In genomic region chr1:41149570-41149969, GRCh38 we compare ENCODE assay signal across 33 cellular contexts.
"Had no signal": no experiment of that assay in that cellular context is flagged by ENCODE, and none has a peak within 500 bp of the region (broad histone marks: within the 10 kb centered on the region; RNA-seq: fewer than 3 reads in every experiment).

No MANE protein-coding gene starts in this region.

- H3K27me3 Mint-ChIP-seq: activated CD4-positive, alpha-beta memory T cell treated with anti-CD3 and anti-CD28 coated beads, Interleukin-2, amount 10 ng/mL, durations not matched to agents 7 days and 5 days; activated naive CD4-positive, alpha-beta T cell treated with anti-CD3 and anti-CD28 coated beads, Interleukin-2, amount 10 ng/mL, durations not matched to agents 7 days and 5 days; activated naive CD8-positive, alpha-beta T cell treated with anti-CD3 and anti-CD28 coated beads, Interleukin-2, amount 10 ng/mL, durations not matched to agents 7 days and 5 days; activated T-cell treated with anti-CD3 and anti-CD28 coated beads, Interleukin-2, amount 50 U/mL, for 24 hours; stimulated activated naive B cell treated with anti-CD40 and anti-IgM and Interleukin-4, amounts not matched to agents 10 μg/mL and 1 μg/mL and 100 μg/mL, for 72 hours; T-helper 17 cell had no signal

- FAIRE-seq: astrocyte, endometrium, kidney, pancreas had no signal

- H3K9me3 ChIP-seq: gastroesophageal sphincter, left lung, pancreas, prostate gland, stomach, thyroid gland, upper lobe of left lung, vagina had no signal

- H3K9me3 Mint-ChIP-seq: activated CD4-positive, alpha-beta memory T cell treated with anti-CD3 and anti-CD28 coated beads, Interleukin-2, amount 10 ng/mL, durations not matched to agents 7 days and 5 days; activated naive CD4-positive, alpha-beta T cell treated with anti-CD3 and anti-CD28 coated beads, Interleukin-2, amount 10 ng/mL, durations not matched to agents 7 days and 5 days; activated naive CD8-positive, alpha-beta T cell treated with anti-CD3 and anti-CD28 coated beads, Interleukin-2, amount 10 ng/mL, durations not matched to agents 7 days and 5 days; activated T-cell treated with anti-CD3 and anti-CD28 coated beads, Interleukin-2, amount 50 U/mL, for 24 hours; stimulated activated naive B cell treated with anti-CD40 and anti-IgM and Interleukin-4, amounts not matched to agents 10 μg/mL and 1 μg/mL and 100 μg/mL, for 72 hours had no signal

- H3K4me3 Mint-ChIP-seq: activated CD4-positive, alpha-beta memory T cell treated with anti-CD3 and anti-CD28 coated beads, Interleukin-2, amount 10 ng/mL, durations not matched to agents 7 days and 5 days; activated naive CD4-positive, alpha-beta T cell treated with anti-CD3 and anti-CD28 coated beads, Interleukin-2, amount 10 ng/mL, durations not matched to agents 7 days and 5 days; activated naive CD8-positive, alpha-beta T cell treated with anti-CD3 and anti-CD28 coated beads, Interleukin-2, amount 10 ng/mL, durations not matched to agents 7 days and 5 days; activated T-cell treated with anti-CD3 and anti-CD28 coated beads, Interleukin-2, amount 50 U/mL, for 24 hours; stimulated activated naive B cell treated with anti-CD40 and anti-IgM and Interleukin-4, amounts not matched to agents 10 μg/mL and 1 μg/mL and 100 μg/mL, for 72 hours; T-helper 17 cell had no signal

- H3K27ac Mint-ChIP-seq: activated CD4-positive, alpha-beta memory T cell treated with anti-CD3 and anti-CD28 coated beads, Interleukin-2, amount 10 ng/mL, durations not matched to agents 7 days and 5 days; activated naive CD4-positive, alpha-beta T cell treated with anti-CD3 and anti-CD28 coated beads, Interleukin-2, amount 10 ng/mL, durations not matched to agents 7 days and 5 days; activated naive CD8-positive, alpha-beta T cell treated with anti-CD3 and anti-CD28 coated beads, Interleukin-2, amount 10 ng/mL, durations not matched to agents 7 days and 5 days; activated T-cell treated with anti-CD3 and anti-CD28 coated beads, Interleukin-2, amount 50 U/mL, for 24 hours; stimulated activated naive B cell treated with anti-CD40 and anti-IgM and Interleukin-4, amounts not matched to agents 10 μg/mL and 1 μg/mL and 100 μg/mL, for 72 hours; T-helper 17 cell had no signal

- DNase-seq: activated CD4-positive, alpha-beta memory T cell treated with anti-CD3 and anti-CD28 coated beads, Interleukin-2, amount 10 ng/mL, durations not matched to agents 7 days and 5 days; activated CD4-positive, alpha-beta T cell treated with anti-CD3 and anti-CD28 coated beads for 48 hours; activated CD8-positive, alpha-beta memory T cell treated with anti-CD3 and anti-CD28 coated beads, Interleukin-2, amount 50 U/mL, for 48 hours; activated gamma-delta T cell; activated naive CD4-positive, alpha-beta T cell treated with anti-CD3 and anti-CD28 coated beads, Interleukin-2, amount 10 ng/mL, durations not matched to agents 7 days and 5 days; activated naive CD8-positive, alpha-beta T cell treated with anti-CD3 and anti-CD28 coated beads, Interleukin-2, amount 10 ng/mL, durations not matched to agents 7 days and 5 days; activated T-cell treated with anti-CD3 and anti-CD28 coated beads, Interleukin-2, amount 50 U/mL, for 24 hours; amniotic stem cell; central memory CD4-positive, alpha-beta T cell; dermis blood vessel endothelial cell; effector CD4-positive, alpha-beta T cell; kidney; mesendoderm; nucleus accumbens; pancreas; stimulated activated CD4-positive, alpha-beta T cell treated with anti-CD3 and anti-CD28 coated beads, Interleukin-15, amount 100 ng/mL, for 24 hours; stimulated activated CD4-positive, alpha-beta T cell treated with anti-CD3 and anti-CD28 coated beads, Interleukin-2, amount 100 ng/mL, for 24 hours; stimulated activated naive B cell treated with anti-CD40 and anti-IgM and Interleukin-4, amounts not matched to agents 10 μg/mL and 1 μg/mL and 100 μg/mL, for 72 hours; stomach; T-helper 17 cell; T1000; thyroid gland; upper lobe of left lung; WERI-Rb-1 had no signal

- H3K27me3 ChIP-seq: gastroesophageal sphincter, hepatocyte, left lung, pancreas, stomach, thyroid gland, upper lobe of left lung, vagina had no signal

- H3K4me1 ChIP-seq: prostate gland had no signal

- H3K27ac ChIP-seq: gastroesophageal sphincter, left lung, pancreas, prostate gland, stomach, thyroid gland, upper lobe of left lung, vagina, WERI-Rb-1 had no signal

- H3K4me3 ChIP-seq: gastroesophageal sphincter, hepatocyte, left lung, lung, pancreas, prostate gland, stomach, thyroid gland, upper lobe of left lung, vagina had no signal

- ATAC-seq: activated CD4-positive, CD25-positive, alpha-beta regulatory T cell treated with anti-CD3 and anti-CD28 coated beads, Interleukin-2, amount 50 U/mL, for 24 hours; gastroesophageal sphincter; left lung; stimulated activated naive B cell treated with anti-CD40 and anti-IgM and Interleukin-4, amounts not matched to agents 10 μg/mL and 1 μg/mL and 100 μg/mL, for 72 hours; T-helper 17 cell had no signal

- H3K4me1 Mint-ChIP-seq: activated CD4-positive, alpha-beta memory T cell treated with anti-CD3 and anti-CD28 coated beads, Interleukin-2, amount 10 ng/mL, durations not matched to agents 7 days and 5 days; activated naive CD4-positive, alpha-beta T cell treated with anti-CD3 and anti-CD28 coated beads, Interleukin-2, amount 10 ng/mL, durations not matched to agents 7 days and 5 days; activated naive CD8-positive, alpha-beta T cell treated with anti-CD3 and anti-CD28 coated beads, Interleukin-2, amount 10 ng/mL, durations not matched to agents 7 days and 5 days; stimulated activated naive B cell treated with anti-CD40 and anti-IgM and Interleukin-4, amounts not matched to agents 10 μg/mL and 1 μg/mL and 100 μg/mL, for 72 hours; T-helper 17 cell had no signal
